18 cellular contexts compared by ENCODE assay signal in the genomic region with DNA sequence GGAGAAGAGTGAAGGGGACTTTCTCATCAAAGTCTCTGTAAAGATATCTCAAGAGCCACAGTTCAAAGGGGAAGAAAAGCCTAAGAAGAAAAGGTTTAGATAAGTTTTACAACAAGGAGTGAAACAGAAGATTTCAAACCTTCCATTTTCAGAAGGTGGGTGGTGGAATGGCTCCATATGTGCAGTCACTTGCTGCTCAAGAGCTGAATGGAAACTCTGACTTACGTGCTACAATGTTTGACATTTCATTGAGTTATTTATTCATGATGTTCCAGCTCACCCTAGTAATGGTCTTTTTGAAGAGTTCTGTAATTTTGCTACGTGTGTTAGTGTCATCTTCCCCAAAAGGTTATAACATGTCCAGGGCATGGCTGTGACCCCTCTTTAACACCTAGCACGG. TPM values are rescaled to one million over a fixed set of nuclear protein-coding genes. Genes with fewer than 3 reads are reported as not detected.
DNase-seq lines count a peak whose midpoint lies in the region; ATAC-seq lines count a peak whose summit lies in the region.
"Had no signal": no experiment of that assay in that cellular context is flagged by ENCODE, and none has a peak within 500 bp of the region (broad histone marks: within the 10 kb centered on the region; RNA-seq: fewer than 3 reads in every experiment).

No MANE protein-coding gene starts in this region.

- intact Hi-C loops in activated CD4-positive, alpha-beta T cell treated with anti-CD3 and anti-CD28 coated beads, Interleukin-2, amount 10 ng/mL, durations not matched to agents 24 days and 14 days (cut with micrococcal nuclease): loop anchor here (1.0 to 10.0 kb wide), 5 partner anchors 18 to 420 kb away; partner anchors contain the start of gene CXCR4

- H3K27ac Mint-ChIP-seq in activated CD4-positive, alpha-beta T cell treated with anti-CD3 and anti-CD28 coated beads, Interleukin-2, amount 10 ng/mL, durations not matched to agents 24 days and 14 days: peak overlapping the region; percentile 90
- peak overlapping the region; percentile 72 to 73 for H3K27ac Mint-ChIP-seq in activated naive CD4-positive, alpha-beta T cell treated with anti-CD3 and anti-CD28 coated beads, Interleukin-2, amount 50 U/mL, for 72 hours
- peak overlapping the region; percentile 62 for H3K27ac Mint-ChIP-seq in activated T-helper 17 cell treated with anti-CD3 and anti-CD28 coated beads, Interleukin-2, amount 50 U/mL, for 72 hours

- no peak for DNase-seq in activated CD4-positive, alpha-beta T cell treated with anti-CD3 and anti-CD28 coated beads, Interleukin-2, amount 10 ng/mL, durations not matched to agents 24 days and 14 days
- DNase-seq in activated CD4-positive, alpha-beta T cell treated with anti-CD3 and anti-CD28 coated beads, Interleukin-2, amount 50 U/mL, for 4 hours: no peak
- no peak for DNase-seq in activated naive CD4-positive, alpha-beta T cell treated with anti-CD3 and anti-CD28 coated beads, Interleukin-2, amount 50 U/mL, for 72 hours (ENCODE audit: low spot score in 2 of 2)
- DNase-seq in activated naive CD4-positive, alpha-beta T cell treated with anti-CD3 and anti-CD28 coated beads, Interleukin-2, amount 50 U/mL, for 16 hours: no peak
- DNase-seq in stimulated activated naive CD8-positive, alpha-beta T cell treated with anti-CD3 and anti-CD28 coated beads, Interleukin-15, Interleukin-2, amounts not matched to agents 100 U/mL and 50 U/mL, for 24 hours: no peak
- DNase-seq in HK-2 (ENCODE audit: unreplicated experiment) (no peak), NCI-H82 (lab: John Stamatoyannopoulos, UW) (no peak)
- DNase-seq: C1 segment of cervical spinal cord; DMS79 treated with DMSO at 0.1 percent for 48 hours; GM23248; NCI-H1417 treated with DMSO at 0.1 percent for 48 hours; NCI-H1930; NCI-H69; NK-92 treated with Interleukin-12 subunit alpha and Interleukin-12 subunit beta, amount 100 ng/mL, for 24 hours had no signal

- H3K9me3 Mint-ChIP-seq in activated CD4-positive, alpha-beta T cell treated with anti-CD3 and anti-CD28 coated beads, Interleukin-2, amount 10 ng/mL, durations not matched to agents 24 days and 14 days: peaks cover 19% of the 10 kb centered on the region
- peaks cover 16 to 21% of the 10 kb centered on the region in 2 donors for H3K9me3 Mint-ChIP-seq in activated naive CD4-positive, alpha-beta T cell treated with anti-CD3 and anti-CD28 coated beads, Interleukin-2, amount 50 U/mL, for 72 hours
- peaks cover 3% of the 10 kb centered on the region for H3K9me3 Mint-ChIP-seq in activated T-helper 17 cell treated with anti-CD3 and anti-CD28 coated beads, Interleukin-2, amount 50 U/mL, for 72 hours

- H3K4me1 Mint-ChIP-seq in activated CD4-positive, alpha-beta T cell treated with anti-CD3 and anti-CD28 coated beads, Interleukin-2, amount 10 ng/mL, durations not matched to agents 24 days and 14 days: peaks cover 25% of the 10 kb centered on the region
- peaks cover 16% of the 10 kb centered on the region for H3K4me1 Mint-ChIP-seq in activated T-helper 17 cell treated with anti-CD3 and anti-CD28 coated beads, Interleukin-2, amount 50 U/mL, for 72 hours

- H3K36me3 Mint-ChIP-seq in activated CD4-positive, alpha-beta T cell treated with anti-CD3 and anti-CD28 coated beads, Interleukin-2, amount 10 ng/mL, durations not matched to agents 24 days and 14 days (ENCODE audit: low read depth): peaks cover 13% of the 10 kb centered on the region
- H3K36me3 Mint-ChIP-seq in activated naive CD4-positive, alpha-beta T cell treated with anti-CD3 and anti-CD28 coated beads, Interleukin-2, amount 50 U/mL, for 72 hours: peaks cover 15 to 18% of the 10 kb centered on the region in 2 donors
- no peaks in the 10 kb centered on the region for H3K36me3 Mint-ChIP-seq in activated T-helper 17 cell treated with anti-CD3 and anti-CD28 coated beads, Interleukin-2, amount 50 U/mL, for 72 hours (ENCODE audit: low read depth)

- H3K27me3 Mint-ChIP-seq in activated CD4-positive, alpha-beta T cell treated with anti-CD3 and anti-CD28 coated beads, Interleukin-2, amount 10 ng/mL, durations not matched to agents 24 days and 14 days: no peaks in the 10 kb centered on the region
- no peaks in the 10 kb centered on the region for H3K27me3 Mint-ChIP-seq in activated T-helper 17 cell treated with anti-CD3 and anti-CD28 coated beads, Interleukin-2, amount 50 U/mL, for 72 hours

- peak; percentile 15 to 39 for ATAC-seq in activated naive CD4-positive, alpha-beta T cell treated with anti-CD3 and anti-CD28 coated beads, Interleukin-2, amount 50 U/mL, for 72 hours
- peak; percentile 23 for ATAC-seq in activated T-helper 17 cell treated with anti-CD3 and anti-CD28 coated beads, Interleukin-2, amount 50 U/mL, for 72 hours (replicated peaks)
- peak; percentile 55 for ATAC-seq in stimulated activated naive CD8-positive, alpha-beta T cell treated with anti-CD3 and anti-CD28 coated beads, Interleukin-15, Interleukin-2, amounts not matched to agents 100 U/mL and 50 U/mL, for 24 hours
- ATAC-seq: HCT116 had no signal

- H3K4me3 Mint-ChIP-seq in activated CD4-positive, alpha-beta T cell treated with anti-CD3 and anti-CD28 coated beads, Interleukin-2, amount 10 ng/mL, durations not matched to agents 24 days and 14 days: peak overlapping the region; percentile 17
- peak overlapping the region; percentile 28 for H3K4me3 Mint-ChIP-seq in activated T-helper 17 cell treated with anti-CD3 and anti-CD28 coated beads, Interleukin-2, amount 50 U/mL, for 72 hours

RNA-seq across cellular contexts. Expression of gene LCT, which starts 21.7 kb away (rescaled TPM):
- 0.31 and 0.51 TPM in 2 replicates for total RNA-seq in activated CD4-positive, alpha-beta T cell treated with anti-CD3 and anti-CD28 coated beads, Interleukin-2, amount 10 ng/mL, durations not matched to agents 24 days and 14 days
- under 1 TPM; 0.11 to 0.27 TPM for total RNA-seq in activated naive CD4-positive, alpha-beta T cell treated with anti-CD3 and anti-CD28 coated beads, Interleukin-2, amount 50 U/mL, for 72 hours
- total RNA-seq in activated T-helper 17 cell treated with anti-CD3 and anti-CD28 coated beads, Interleukin-2, amount 50 U/mL, for 72 hours: 1 to 10 TPM in 1 of 2 donors, under 1 TPM in 1; 0.45 to 1.0 TPM
- total RNA-seq: G401, RPMI7951 had no signal
